Comparison of ENCODE assay signal across 7 cellular contexts in the genomic region with DNA sequence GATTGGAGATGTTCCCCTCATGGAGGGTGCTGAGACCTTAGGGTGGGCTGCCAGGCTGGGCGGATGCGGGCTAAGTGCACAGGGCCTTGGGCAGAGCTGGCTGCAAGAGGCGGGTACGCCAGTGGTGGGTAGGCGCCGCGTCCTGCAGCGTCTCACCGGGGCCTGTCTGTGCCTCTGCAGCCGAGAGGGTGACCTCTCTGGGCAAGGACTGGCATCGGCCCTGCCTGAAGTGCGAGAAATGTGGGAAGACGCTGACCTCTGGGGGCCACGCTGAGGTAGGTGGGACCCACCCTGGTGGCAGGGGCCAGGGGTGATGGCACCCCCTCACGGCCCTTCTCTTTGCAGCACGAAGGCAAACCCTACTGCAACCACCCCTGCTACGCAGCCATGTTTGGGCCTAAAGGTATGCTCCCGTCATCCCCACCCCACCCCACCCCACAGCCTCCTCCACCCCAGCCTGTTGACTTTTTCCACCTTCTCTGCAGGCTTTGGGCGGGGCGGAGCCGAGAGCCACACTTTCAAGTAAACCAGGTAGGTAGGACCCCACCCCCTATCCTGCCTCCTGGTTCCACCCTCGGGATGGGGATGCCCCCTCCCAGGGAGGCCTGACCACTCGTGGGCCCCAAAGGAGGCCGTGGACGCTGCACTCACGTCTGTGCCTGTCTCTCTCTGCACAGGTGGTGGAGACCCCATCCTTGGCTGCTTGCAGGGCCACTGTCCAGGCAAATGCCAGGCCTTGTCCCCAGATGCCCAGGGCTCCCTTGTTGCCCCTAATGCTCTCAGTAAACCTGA. TPM values are rescaled to one million over a fixed set of nuclear protein-coding genes. Genes with fewer than 3 reads are reported as not detected.
A peak's percentile ranks its signal among the peaks of the same experiment; 100 is the strongest.
DNase-seq lines count a peak whose midpoint lies in the region; ATAC-seq and TF ChIP-seq lines count a peak whose summit lies in the region.

No MANE protein-coding gene starts in this region.

- H3K4me3 ChIP-seq in lower leg skin (ENCODE audit: low read depth, poor library complexity, severe bottlenecking): peak overlapping the region; percentile 51
- peak overlapping the region; percentile 82 for H3K4me3 ChIP-seq in thoracic aorta

- H3K9me3 Mint-ChIP-seq in IgD-negative memory B cell: no peaks in the 10 kb centered on the region
- H3K9me3 Mint-ChIP-seq in activated T-helper 1 cell treated with anti-CD3 and anti-CD28 coated beads, Interleukin-12 subunit alpha, Interleukin-12 subunit beta, Interleukin-2, Interleukin-4 antibody, amounts not matched to agents 30 ng/mL and 10 ng/mL and 1 ng/mL, durations not matched to agents 14 hours and 24 hours and 36 hours: no peaks in the 10 kb centered on the region

- DNase-seq in activated T-helper 1 cell treated with anti-CD3 and anti-CD28 coated beads, Interleukin-12 subunit alpha, Interleukin-12 subunit beta, Interleukin-2, Interleukin-4 antibody, amounts not matched to agents 30 ng/mL and 10 ng/mL and 1 ng/mL, durations not matched to agents 14 hours and 24 hours and 36 hours (ENCODE audit: low spot score): no peak
- DNase-seq in lower leg skin (ENCODE audit: low spot score in 2 of 2): peak; percentile 39 to 87
- DNase-seq in thoracic aorta (ENCODE audit: low spot score): no peak
- DNase-seq in NCI-H1048 (lab: John Stamatoyannopoulos, UW): no peak
- no peak for DNase-seq in omental fat pad (ENCODE audit: low spot score)

- peaks cover 31 to 77% of the 10 kb centered on the region in 2 donors for H3K4me1 ChIP-seq in thoracic aorta (ENCODE audit: control insufficient read depth in 1 of 2, low read depth in 2 of 2)

- TF ChIP-seq CTCF in lower leg skin (IDR thresholded peaks at IDR 0.05) (no peak), thoracic aorta (IDR thresholded peaks at IDR 0.05) (no peak), omental fat pad (IDR thresholded peaks at IDR 0.05) (no peak)

- H3K27ac Mint-ChIP-seq in IgD-negative memory B cell: peak overlapping the region; percentile 91 to 100 (median 98)
- H3K27ac Mint-ChIP-seq in activated T-helper 1 cell treated with anti-CD3 and anti-CD28 coated beads, Interleukin-12 subunit alpha, Interleukin-12 subunit beta, Interleukin-2, Interleukin-4 antibody, amounts not matched to agents 30 ng/mL and 10 ng/mL and 1 ng/mL, durations not matched to agents 14 hours and 24 hours and 36 hours: peak overlapping the region; percentile 88

- 10 to 21% methylated on average over 21 to 22 of the region's 26 CpGs for WGBS in lower leg skin, 2 donors

- H3K36me3 ChIP-seq in thoracic aorta: no peaks in the 10 kb centered on the region

- peaks cover 11 to 17% (median 13%) of the 10 kb centered on the region in 3 donors for H3K4me1 Mint-ChIP-seq in IgD-negative memory B cell
- peaks cover 23% of the 10 kb centered on the region for H3K4me1 Mint-ChIP-seq in activated T-helper 1 cell treated with anti-CD3 and anti-CD28 coated beads, Interleukin-12 subunit alpha, Interleukin-12 subunit beta, Interleukin-2, Interleukin-4 antibody, amounts not matched to agents 30 ng/mL and 10 ng/mL and 1 ng/mL, durations not matched to agents 14 hours and 24 hours and 36 hours (ENCODE audit: low read depth)

- H3K27me3 Mint-ChIP-seq in IgD-negative memory B cell: no peaks in the 10 kb centered on the region
- H3K27me3 Mint-ChIP-seq in activated T-helper 1 cell treated with anti-CD3 and anti-CD28 coated beads, Interleukin-12 subunit alpha, Interleukin-12 subunit beta, Interleukin-2, Interleukin-4 antibody, amounts not matched to agents 30 ng/mL and 10 ng/mL and 1 ng/mL, durations not matched to agents 14 hours and 24 hours and 36 hours (ENCODE audit: insufficient read depth): no peaks in the 10 kb centered on the region

- no peaks in the 10 kb centered on the region for H3K27me3 ChIP-seq in thoracic aorta (replicated peaks; ENCODE audit: insufficient read depth)

- H3K36me3 Mint-ChIP-seq in IgD-negative memory B cell: peaks cover 2% of the 10 kb centered on the region
- no peaks in the 10 kb centered on the region for H3K36me3 Mint-ChIP-seq in activated T-helper 1 cell treated with anti-CD3 and anti-CD28 coated beads, Interleukin-12 subunit alpha, Interleukin-12 subunit beta, Interleukin-2, Interleukin-4 antibody, amounts not matched to agents 30 ng/mL and 10 ng/mL and 1 ng/mL, durations not matched to agents 14 hours and 24 hours and 36 hours (ENCODE audit: low read depth)

- H3K9me3 ChIP-seq in thoracic aorta: no peaks in the 10 kb centered on the region

- peak overlapping the region; percentile 74 to 100 for H3K27ac ChIP-seq in thoracic aorta

- H3K4me3 Mint-ChIP-seq in IgD-negative memory B cell: peak overlapping the region; percentile 86 to 96 (median 95)
- H3K4me3 Mint-ChIP-seq in activated T-helper 1 cell treated with anti-CD3 and anti-CD28 coated beads, Interleukin-12 subunit alpha, Interleukin-12 subunit beta, Interleukin-2, Interleukin-4 antibody, amounts not matched to agents 30 ng/mL and 10 ng/mL and 1 ng/mL, durations not matched to agents 14 hours and 24 hours and 36 hours: peak overlapping the region; percentile 85

- intact Hi-C loops in activated T-helper 1 cell treated with anti-CD3 and anti-CD28 coated beads, Interleukin-12 subunit alpha, Interleukin-12 subunit beta, Interleukin-2, Interleukin-4 antibody, amounts not matched to agents 30 ng/mL and 10 ng/mL and 1 ng/mL, durations not matched to agents 14 hours and 24 hours and 36 hours (cut with micrococcal nuclease): loop anchor here (10.0 kb wide), 1 partner anchor 243 kb away; the partner anchor contains the start of gene BTBD6
- intact Hi-C loops in lower leg skin (cut with DNase I; ENCODE audit: low total_unique reads): no loop called here

- ATAC-seq in thoracic aorta (ENCODE audit: insufficient number of reproducible peaks, low FRiP score, low read depth): no peak
- no peak for ATAC-seq in GM18505 (IDR thresholded peaks at IDR 0.05; ENCODE audit: unreplicated experiment)
- no peak for ATAC-seq in omental fat pad (ENCODE audit: low FRiP score)

- TF ChIP-seq POLR2A in lower leg skin (IDR thresholded peaks at IDR 0.05): no peak
- TF ChIP-seq POLR2A in GM18505 (IDR thresholded peaks at IDR 0.05; ENCODE audit: borderline replicate concordance, extremely low read depth, insufficient read depth, insufficient read length): no peak

RNA-seq across cellular contexts. Expression of gene CRIP1, which starts 1.5 kb away (rescaled TPM):
- polyA plus RNA-seq in IgD-negative memory B cell: 1,925 TPM
- 97.1 and 103 TPM in 2 replicates for total RNA-seq in activated T-helper 1 cell treated with anti-CD3 and anti-CD28 coated beads, Interleukin-12 subunit alpha, Interleukin-12 subunit beta, Interleukin-2, Interleukin-4 antibody, amounts not matched to agents 30 ng/mL and 10 ng/mL and 1 ng/mL, durations not matched to agents 14 hours and 24 hours and 36 hours
- total RNA-seq in lower leg skin: 100 to 1,000 TPM in 1 of 4 donors, 10 to 100 TPM in 3; 13.1 to 103 (median 63.2) TPM
- 100 to 1,000 TPM in 1 of 2 donors, 10 to 100 TPM in 1; 75.4 to 325 TPM for total RNA-seq in thoracic aorta
- 10 to 100 TPM; 18.5 to 88.6 (median 43.9) TPM for total RNA-seq in omental fat pad

RNA-seq across cellular contexts. Expression of gene TEDC1, which starts 2.9 kb away (rescaled TPM):
- polyA plus RNA-seq in IgD-negative memory B cell: 11.8 TPM
- total RNA-seq in activated T-helper 1 cell treated with anti-CD3 and anti-CD28 coated beads, Interleukin-12 subunit alpha, Interleukin-12 subunit beta, Interleukin-2, Interleukin-4 antibody, amounts not matched to agents 30 ng/mL and 10 ng/mL and 1 ng/mL, durations not matched to agents 14 hours and 24 hours and 36 hours: 44.5 and 46.1 TPM in 2 replicates
- 10 to 100 TPM in 1 of 4 donors, 1 to 10 TPM in 3; 2.8 to 16.9 (median 5.4) TPM for total RNA-seq in lower leg skin
- 10 to 100 TPM in 1 of 2 donors, 1 to 10 TPM in 1; 7.8 to 42.1 TPM for total RNA-seq in thoracic aorta
- 10 to 100 TPM in 2 of 4 donors, 1 to 10 TPM in 2; 2.8 to 18.9 (median 7.4) TPM for total RNA-seq in omental fat pad

RNA-seq across cellular contexts. Expression of gene CRIP2, which starts 13.6 kb away (rescaled TPM):
- polyA plus RNA-seq in IgD-negative memory B cell: 70.8 TPM
- total RNA-seq in activated T-helper 1 cell treated with anti-CD3 and anti-CD28 coated beads, Interleukin-12 subunit alpha, Interleukin-12 subunit beta, Interleukin-2, Interleukin-4 antibody, amounts not matched to agents 30 ng/mL and 10 ng/mL and 1 ng/mL, durations not matched to agents 14 hours and 24 hours and 36 hours: not detected in 2 replicates
- total RNA-seq in lower leg skin (100 to 1,000 TPM; 103 to 203 (median 141) TPM), thoracic aorta (100 to 1,000 TPM; 307 to 748 TPM), omental fat pad (100 to 1,000 TPM in 2 of 4 donors, 10 to 100 TPM in 2; 63.4 to 177 (median 122) TPM)

RNA-seq across cellular contexts. Expression of gene TMEM121, which starts 38.2 kb away (rescaled TPM):
- polyA plus RNA-seq in IgD-negative memory B cell: 5.5 TPM
- total RNA-seq in activated T-helper 1 cell treated with anti-CD3 and anti-CD28 coated beads, Interleukin-12 subunit alpha, Interleukin-12 subunit beta, Interleukin-2, Interleukin-4 antibody, amounts not matched to agents 30 ng/mL and 10 ng/mL and 1 ng/mL, durations not matched to agents 14 hours and 24 hours and 36 hours: 9.9 and 11.7 TPM in 2 replicates
- total RNA-seq in lower leg skin (1 to 10 TPM in 3 of 4 donors, under 1 TPM in 1; 0.99 to 5.4 (median 4.0) TPM), thoracic aorta (1 to 10 TPM; 2.6 to 5.5 TPM), omental fat pad (1 to 10 TPM; 3.5 to 5.6 (median 4.1) TPM)

Comparison
In these comparisons a context has a peak if more than half of its experiments do, and no peak if none do; other contexts are left out.
1. DNase-seq: peak in lower leg skin (2 of 2); none in activated T-helper 1 cell treated with anti-CD3 and anti-CD28 coated beads, Interleukin-12 subunit alpha, Interleukin-12 subunit beta, Interleukin-2, Interleukin-4 antibody, amounts not matched to agents 30 ng/mL and 10 ng/mL and 1 ng/mL, durations not matched to agents 14 hours and 24 hours and 36 hours (single experiment), thoracic aorta (single experiment), NCI-H1048 (single experiment) and omental fat pad (single experiment).
2. RNA of gene CRIP2, which starts 13.6 kb away (total RNA-seq): 307 to 748 TPM in thoracic aorta, 63.4 to 177 TPM in omental fat pad and 103 to 203 TPM in lower leg skin; not detected in activated T-helper 1 cell treated with anti-CD3 and anti-CD28 coated beads, Interleukin-12 subunit alpha, Interleukin-12 subunit beta, Interleukin-2, Interleukin-4 antibody, amounts not matched to agents 30 ng/mL and 10 ng/mL and 1 ng/mL, durations not matched to agents 14 hours and 24 hours and 36 hours; every median in the first group is over 10 times any median in the second.